Comparison of ENCODE assay signal across 8 cellular contexts in genomic region chr13:32587774-32588165, GRCh38. TPM values are rescaled to one million over a fixed set of nuclear protein-coding genes. Genes with fewer than 3 reads are reported as not detected.
DNase-seq lines count a peak whose midpoint lies in the region; ATAC-seq and TF ChIP-seq lines count a peak whose summit lies in the region.

No MANE protein-coding gene starts in this region.

- POLR2A ChIA-PET in activated CD8-positive, alpha-beta T cell treated with anti-CD3 and anti-CD28 coated beads for 36 hours (lab: Charles Lee) = interaction anchor here (0.7 to 1.6 kb wide), 6 partner anchors 9 to 272 kb away, joined by 3 to 8 read pairs (median 4); partner anchors contain the start of genes BRCA2 and ZAR1L

- no peaks in the 10 kb centered on the region for H3K36me3 ChIP-seq in HUES48 (ENCODE audit: control insufficient read depth, insufficient read depth, low read length)
- H3K36me3 ChIP-seq in hepatocyte (replicated peaks; ENCODE audit: insufficient read depth, low read depth) = no peaks in the 10 kb centered on the region

- peaks cover 42% of the 10 kb centered on the region for H3K4me1 Mint-ChIP-seq in CD14-positive monocyte
- H3K4me1 Mint-ChIP-seq in activated CD8-positive, alpha-beta T cell treated with anti-CD3 and anti-CD28 coated beads for 36 hours (ENCODE audit: low read depth) = peaks cover 46% of the 10 kb centered on the region

- peaks cover 39% of the 10 kb centered on the region for H4K20me1 ChIP-seq in hepatocyte (ENCODE audit: insufficient read depth, poor library complexity, severe bottlenecking)

- H3K9me2 ChIP-seq in hepatocyte (replicated peaks; ENCODE audit: insufficient read depth) = no peaks in the 10 kb centered on the region

- no peak for DNase-seq in CD14-positive monocyte (ENCODE audit: low spot score)
- no peak for DNase-seq in activated CD8-positive, alpha-beta T cell treated with anti-CD3 and anti-CD28 coated beads for 36 hours
- no peak for DNase-seq in hepatocyte (ENCODE audit: low spot score)
- DNase-seq in effector CD8-positive, alpha-beta T cell (lab: John Stamatoyannopoulos, UW) = no peak
- DNase-seq in DMS114 treated with DMSO at 0.1 percent for 48 hours (lab: John Stamatoyannopoulos, UW; ENCODE audit: unreplicated experiment) = no peak

- TF ChIP-seq CTCF in CD14-positive monocyte (IDR thresholded peaks at IDR 0.05) = no peak
- TF ChIP-seq CTCF in activated CD8-positive, alpha-beta T cell treated with anti-CD3 and anti-CD28 coated beads for 36 hours (IDR thresholded peaks at IDR 0.05) = no peak
- TF ChIP-seq CTCF in hepatocyte (IDR thresholded peaks at IDR 0.05; ENCODE audit: poor library complexity) = no peak

- ATAC-seq in activated CD8-positive, alpha-beta T cell treated with anti-CD3 and anti-CD28 coated beads for 36 hours = no peak
- no peak for ATAC-seq in HG02610 (IDR thresholded peaks at IDR 0.05; ENCODE audit: unreplicated experiment)

- H3K9me3 Mint-ChIP-seq in CD14-positive monocyte = no peaks in the 10 kb centered on the region
- no peaks in the 10 kb centered on the region for H3K9me3 Mint-ChIP-seq in activated CD8-positive, alpha-beta T cell treated with anti-CD3 and anti-CD28 coated beads for 36 hours

- H3K4me3 ChIP-seq in HUES48 (ENCODE audit: low read depth, low read length) (peak overlapping the region; percentile 93), hepatocyte (peak overlapping the region; percentile 59), skin epidermis (peak overlapping the region; percentile 60 to 81 (median 69))

- intact Hi-C loops in CD14-positive monocyte (cut with micrococcal nuclease) = loop anchor here (5.0 to 10.0 kb wide), 6 partner anchors 50 to 957 kb away; partner anchors contain the start of gene N4BP2L2 (in 2 of the 2)
- intact Hi-C loops in activated CD8-positive, alpha-beta T cell treated with anti-CD3 and anti-CD28 coated beads for 36 hours (cut with micrococcal nuclease) = loop anchor here (2.0 to 10.0 kb wide), 3 partner anchors 51 to 957 kb away; no protein-coding TSS in a partner anchor

- H3K27me3 ChIP-seq in HUES48 (ENCODE audit: control insufficient read depth, insufficient read depth, low read length) = peaks cover 4% of the 10 kb centered on the region; the same call in 1 of the 2 replicates
- no peaks in the 10 kb centered on the region for H3K27me3 ChIP-seq in hepatocyte

- peaks cover 23% of the 10 kb centered on the region; the same call in 1 of the 2 replicates for H3K4me1 ChIP-seq in HUES48 (ENCODE audit: control insufficient read depth, insufficient read depth, low read length)
- peaks cover 11% of the 10 kb centered on the region for H3K4me1 ChIP-seq in hepatocyte (ENCODE audit: insufficient read depth)

- H3K9ac ChIP-seq in HUES48 (ENCODE audit: low read depth, low read length) = peak overlapping the region; percentile 77

- H3K27ac ChIP-seq in HUES48 (ENCODE audit: low read depth, low read length) (peak overlapping the region; percentile 98), hepatocyte (peak overlapping the region; percentile 96), skin epidermis (peak overlapping the region in 20 of 21 experiments; percentile 56 to 92 (median 82))

- peaks cover 53% of the 10 kb centered on the region for H3K79me2 ChIP-seq in hepatocyte

- H3K9me3 ChIP-seq in HUES48 (ENCODE audit: control insufficient read depth, insufficient read depth, low read length) = no peaks in the 10 kb centered on the region
- no peaks in the 10 kb centered on the region for H3K9me3 ChIP-seq in hepatocyte (ENCODE audit: low read depth)

- CTCF ChIA-PET in activated CD8-positive, alpha-beta T cell treated with anti-CD3 and anti-CD28 coated beads for 36 hours (lab: Charles Lee) = interaction anchor here (0.8 to 4.3 kb wide), 18 partner anchors 13 to 955 kb away, joined by 3 to 51 read pairs (median 4); partner anchors contain the start of gene N4BP2L2

- H3K27me3 Mint-ChIP-seq in CD14-positive monocyte (ENCODE audit: low read depth in 3 of 3) = peaks cover 5 to 10% (median 7%) of the 10 kb centered on the region in 3 donors
- H3K27me3 Mint-ChIP-seq in activated CD8-positive, alpha-beta T cell treated with anti-CD3 and anti-CD28 coated beads for 36 hours = peaks cover 3% of the 10 kb centered on the region

- H2AFZ ChIP-seq in hepatocyte = peak overlapping the region; percentile 64

- WGBS in hepatocyte (ENCODE audit: low lambda C conversion rate, missing lambda C conversion rate) = 4% methylated on average over 8 of the region's 8 CpGs

- no peaks in the 10 kb centered on the region for H3K36me3 Mint-ChIP-seq in CD14-positive monocyte
- H3K36me3 Mint-ChIP-seq in activated CD8-positive, alpha-beta T cell treated with anti-CD3 and anti-CD28 coated beads for 36 hours (ENCODE audit: low read depth) = peaks cover 4% of the 10 kb centered on the region

- H3K4me3 Mint-ChIP-seq in CD14-positive monocyte = peak overlapping the region; percentile 98
- H3K4me3 Mint-ChIP-seq in activated CD8-positive, alpha-beta T cell treated with anti-CD3 and anti-CD28 coated beads for 36 hours = peak overlapping the region; percentile 81

- peak overlapping the region; percentile 81 for H3K4me2 ChIP-seq in hepatocyte

- peak overlapping the region; percentile 86 to 94 (median 93) for H3K27ac Mint-ChIP-seq in CD14-positive monocyte
- peak overlapping the region; percentile 90 for H3K27ac Mint-ChIP-seq in activated CD8-positive, alpha-beta T cell treated with anti-CD3 and anti-CD28 coated beads for 36 hours

RNA-seq across cellular contexts. Expression of gene PDS5B, which starts 1.5 kb away (rescaled TPM):
- 10 to 100 TPM; 21.0 to 33.0 TPM for polyA plus RNA-seq in CD14-positive monocyte
- total RNA-seq in activated CD8-positive, alpha-beta T cell treated with anti-CD3 and anti-CD28 coated beads for 36 hours = 10 to 100 TPM; 44.1 to 46.6 TPM
- 34.0 and 36.2 TPM in 2 replicates for total RNA-seq in hepatocyte
- 12.8 and 16.6 TPM in 2 replicates for polyA plus RNA-seq in hepatocyte

RNA-seq across cellular contexts. Expression of gene N4BP2L2, which starts 49.2 kb away (rescaled TPM):
- polyA plus RNA-seq in CD14-positive monocyte (100 to 1,000 TPM in 1 of 2 donors, 10 to 100 TPM in 1; 94.2 to 105 TPM), hepatocyte (102 and 131 TPM in 2 replicates)
- total RNA-seq in activated CD8-positive, alpha-beta T cell treated with anti-CD3 and anti-CD28 coated beads for 36 hours = 10 to 100 TPM; 84.5 to 85.2 TPM
- total RNA-seq in hepatocyte = 106 and 138 TPM in 2 replicates
